1 cellular context compared by ENCODE assay signal in the genomic region with DNA sequence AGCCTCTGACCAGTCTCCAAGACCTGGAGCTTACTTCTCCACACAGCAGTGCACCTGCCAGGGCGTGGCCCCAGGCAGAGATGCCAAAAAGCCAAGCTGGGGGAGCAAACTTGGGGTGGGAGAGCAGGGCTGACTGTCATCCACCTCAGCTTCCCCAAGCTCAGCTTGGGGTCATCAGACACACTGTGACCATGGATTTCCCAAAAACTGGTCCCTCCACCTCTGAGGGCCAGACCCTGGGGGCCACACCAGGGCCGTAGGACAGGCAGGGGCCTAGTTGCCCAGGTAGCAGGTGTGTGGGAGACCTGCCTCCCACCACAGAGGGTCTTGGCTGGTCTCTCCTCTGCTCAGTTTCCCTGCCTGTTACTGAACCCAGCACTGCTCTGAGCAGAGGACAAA.
TF ChIP-seq lines count a peak whose summit lies in the region.

No MANE protein-coding gene starts in this region.

TF ChIP-seq in GM23338, 12 proteins besides CTCF, POLR2A, EP300 and RAD21:
- TF ChIP-seq EZH2phosphoT487 (IDR thresholded peaks at IDR 0.05; ENCODE audit: unreplicated experiment) = no peak
- TF ChIP-seq, protein P1, sequence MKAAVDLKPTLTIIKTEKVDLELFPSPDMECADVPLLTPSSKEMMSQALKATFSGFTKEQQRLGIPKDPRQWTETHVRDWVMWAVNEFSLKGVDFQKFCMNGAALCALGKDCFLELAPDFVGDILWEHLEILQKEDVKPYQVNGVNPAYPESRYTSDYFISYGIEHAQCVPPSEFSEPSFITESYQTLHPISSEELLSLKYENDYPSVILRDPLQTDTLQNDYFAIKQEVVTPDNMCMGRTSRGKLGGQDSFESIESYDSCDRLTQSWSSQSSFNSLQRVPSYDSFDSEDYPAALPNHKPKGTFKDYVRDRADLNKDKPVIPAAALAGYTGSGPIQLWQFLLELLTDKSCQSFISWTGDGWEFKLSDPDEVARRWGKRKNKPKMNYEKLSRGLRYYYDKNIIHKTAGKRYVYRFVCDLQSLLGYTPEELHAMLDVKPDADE (IDR thresholded peaks at IDR 0.05) = no peak
- TF ChIP-seq, protein P2, sequence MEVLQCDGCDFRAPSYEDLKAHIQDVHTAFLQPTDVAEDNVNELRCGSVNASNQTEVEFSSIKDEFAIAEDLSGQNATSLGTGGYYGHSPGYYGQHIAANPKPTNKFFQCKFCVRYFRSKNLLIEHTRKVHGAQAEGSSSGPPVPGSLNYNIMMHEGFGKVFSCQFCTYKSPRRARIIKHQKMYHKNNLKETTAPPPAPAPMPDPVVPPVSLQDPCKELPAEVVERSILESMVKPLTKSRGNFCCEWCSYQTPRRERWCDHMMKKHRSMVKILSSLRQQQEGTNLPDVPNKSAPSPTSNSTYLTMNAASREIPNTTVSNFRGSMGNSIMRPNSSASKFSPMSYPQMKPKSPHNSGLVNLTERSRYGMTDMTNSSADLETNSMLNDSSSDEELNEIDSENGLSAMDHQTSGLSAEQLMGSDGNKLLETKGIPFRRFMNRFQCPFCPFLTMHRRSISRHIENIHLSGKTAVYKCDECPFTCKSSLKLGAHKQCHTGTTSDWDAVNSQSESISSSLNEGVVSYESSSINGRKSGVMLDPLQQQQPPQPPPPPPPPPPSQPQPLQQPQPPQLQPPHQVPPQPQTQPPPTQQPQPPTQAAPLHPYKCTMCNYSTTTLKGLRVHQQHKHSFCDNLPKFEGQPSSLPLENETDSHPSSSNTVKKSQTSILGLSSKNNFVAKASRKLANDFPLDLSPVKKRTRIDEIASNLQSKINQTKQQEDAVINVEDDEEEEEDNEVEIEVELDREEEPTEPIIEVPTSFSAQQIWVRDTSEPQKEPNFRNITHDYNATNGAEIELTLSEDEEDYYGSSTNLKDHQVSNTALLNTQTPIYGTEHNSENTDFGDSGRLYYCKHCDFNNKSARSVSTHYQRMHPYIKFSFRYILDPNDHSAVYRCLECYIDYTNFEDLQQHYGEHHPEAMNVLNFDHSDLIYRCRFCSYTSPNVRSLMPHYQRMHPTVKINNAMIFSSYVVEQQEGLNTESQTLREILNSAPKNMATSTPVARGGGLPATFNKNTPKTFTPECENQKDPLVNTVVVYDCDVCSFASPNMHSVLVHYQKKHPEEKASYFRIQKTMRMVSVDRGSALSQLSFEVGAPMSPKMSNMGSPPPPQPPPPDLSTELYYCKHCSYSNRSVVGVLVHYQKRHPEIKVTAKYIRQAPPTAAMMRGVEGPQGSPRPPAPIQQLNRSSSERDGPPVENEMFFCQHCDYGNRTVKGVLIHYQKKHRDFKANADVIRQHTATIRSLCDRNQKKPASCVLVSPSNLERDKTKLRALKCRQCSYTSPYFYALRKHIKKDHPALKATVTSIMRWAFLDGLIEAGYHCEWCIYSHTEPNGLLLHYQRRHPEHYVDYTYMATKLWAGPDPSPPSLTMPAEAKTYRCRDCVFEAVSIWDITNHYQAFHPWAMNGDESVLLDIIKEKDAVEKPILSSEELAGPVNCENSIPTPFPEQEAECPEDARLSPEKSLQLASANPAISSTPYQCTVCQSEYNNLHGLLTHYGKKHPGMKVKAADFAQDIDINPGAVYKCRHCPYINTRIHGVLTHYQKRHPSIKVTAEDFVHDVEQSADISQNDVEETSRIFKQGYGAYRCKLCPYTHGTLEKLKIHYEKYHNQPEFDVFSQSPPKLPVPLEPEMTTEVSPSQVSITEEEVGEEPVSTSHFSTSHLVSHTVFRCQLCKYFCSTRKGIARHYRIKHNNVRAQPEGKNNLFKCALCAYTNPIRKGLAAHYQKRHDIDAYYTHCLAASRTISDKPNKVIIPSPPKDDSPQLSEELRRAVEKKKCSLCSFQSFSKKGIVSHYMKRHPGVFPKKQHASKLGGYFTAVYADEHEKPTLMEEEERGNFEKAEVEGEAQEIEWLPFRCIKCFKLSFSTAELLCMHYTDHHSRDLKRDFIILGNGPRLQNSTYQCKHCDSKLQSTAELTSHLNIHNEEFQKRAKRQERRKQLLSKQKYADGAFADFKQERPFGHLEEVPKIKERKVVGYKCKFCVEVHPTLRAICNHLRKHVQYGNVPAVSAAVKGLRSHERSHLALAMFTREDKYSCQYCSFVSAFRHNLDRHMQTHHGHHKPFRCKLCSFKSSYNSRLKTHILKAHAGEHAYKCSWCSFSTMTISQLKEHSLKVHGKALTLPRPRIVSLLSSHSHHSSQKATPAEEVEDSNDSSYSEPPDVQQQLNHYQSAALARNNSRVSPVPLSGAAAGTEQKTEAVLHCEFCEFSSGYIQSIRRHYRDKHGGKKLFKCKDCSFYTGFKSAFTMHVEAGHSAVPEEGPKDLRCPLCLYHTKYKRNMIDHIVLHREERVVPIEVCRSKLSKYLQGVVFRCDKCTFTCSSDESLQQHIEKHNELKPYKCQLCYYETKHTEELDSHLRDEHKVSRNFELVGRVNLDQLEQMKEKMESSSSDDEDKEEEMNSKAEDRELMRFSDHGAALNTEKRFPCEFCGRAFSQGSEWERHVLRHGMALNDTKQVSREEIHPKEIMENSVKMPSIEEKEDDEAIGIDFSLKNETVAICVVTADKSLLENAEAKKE (CRISPR knock-in tag; IDR thresholded peaks at IDR 0.05) = no peak
- no peak for TF ChIP-seq ZNF114 (CRISPR knock-in tag; IDR thresholded peaks at IDR 0.05)
- TF ChIP-seq STAT1 (IDR thresholded peaks at IDR 0.05; ENCODE audit: unreplicated experiment) = no peak
- TF ChIP-seq NANOG (IDR thresholded peaks at IDR 0.05; ENCODE audit: borderline replicate concordance) = no peak
- no peak for TF ChIP-seq CREB1 (CRISPR knock-in tag; IDR thresholded peaks at IDR 0.05; ENCODE audit: low read depth)
